In the genomic region with DNA sequence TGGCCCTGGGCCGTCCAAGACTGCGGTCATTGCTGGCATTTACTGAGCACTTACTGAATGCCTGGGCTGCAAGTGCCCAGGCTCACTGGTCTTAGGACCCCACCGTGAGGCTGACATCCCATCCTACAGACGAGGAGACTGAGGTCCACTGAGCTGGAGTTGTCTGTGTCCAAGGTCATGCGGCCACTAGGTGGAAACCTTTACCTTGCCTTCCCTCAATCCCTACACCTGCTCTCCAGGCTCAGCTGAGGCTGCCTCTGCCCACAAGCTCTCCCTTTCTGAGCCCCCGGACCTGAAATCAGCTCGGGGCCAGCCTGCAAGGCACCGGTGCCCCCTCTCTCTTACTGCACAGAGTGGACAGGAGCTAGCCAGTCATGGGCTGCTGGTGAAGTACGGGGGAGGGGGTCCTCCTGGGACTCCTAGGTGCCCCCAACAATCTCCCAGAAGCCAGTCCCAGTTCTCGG, we compare ENCODE assay signal across 1 cellular context.
A peak's percentile ranks its signal among the peaks of the same experiment; 100 is the strongest.
TF ChIP-seq lines count a peak whose summit lies in the region.

No MANE protein-coding gene starts in this region.

TF ChIP-seq in HepG2, 621 proteins besides CTCF, POLR2A, EP300 and RAD21 (continued from another document and continues in another):
- TF ChIP-seq, protein P1, sequence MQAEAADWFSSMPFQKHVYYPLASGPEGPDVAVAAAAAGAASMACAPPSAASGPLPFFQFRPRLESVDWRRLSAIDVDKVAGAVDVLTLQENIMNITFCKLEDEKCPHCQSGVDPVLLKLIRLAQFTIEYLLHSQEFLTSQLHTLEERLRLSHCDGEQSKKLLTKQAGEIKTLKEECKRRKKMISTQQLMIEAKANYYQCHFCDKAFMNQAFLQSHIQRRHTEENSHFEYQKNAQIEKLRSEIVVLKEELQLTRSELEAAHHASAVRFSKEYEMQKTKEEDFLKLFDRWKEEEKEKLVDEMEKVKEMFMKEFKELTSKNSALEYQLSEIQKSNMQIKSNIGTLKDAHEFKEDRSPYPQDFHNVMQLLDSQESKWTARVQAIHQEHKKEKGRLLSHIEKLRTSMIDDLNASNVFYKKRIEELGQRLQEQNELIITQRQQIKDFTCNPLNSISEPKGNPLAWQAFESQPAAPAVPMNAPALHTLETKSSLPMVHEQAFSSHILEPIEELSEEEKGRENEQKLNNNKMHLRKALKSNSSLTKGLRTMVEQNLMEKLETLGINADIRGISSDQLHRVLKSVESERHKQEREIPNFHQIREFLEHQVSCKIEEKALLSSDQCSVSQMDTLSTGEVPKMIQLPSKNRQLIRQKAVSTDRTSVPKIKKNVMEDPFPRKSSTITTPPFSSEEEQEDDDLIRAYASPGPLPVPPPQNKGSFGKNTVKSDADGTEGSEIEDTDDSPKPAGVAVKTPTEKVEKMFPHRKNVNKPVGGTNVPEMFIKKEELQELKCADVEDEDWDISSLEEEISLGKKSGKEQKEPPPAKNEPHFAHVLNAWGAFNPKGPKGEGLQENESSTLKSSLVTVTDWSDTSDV (CRISPR knock-in tag; IDR thresholded peaks at IDR 0.05), result no peak
- TF ChIP-seq ZNF558 (CRISPR knock-in tag; IDR thresholded peaks at IDR 0.05; ENCODE audit: borderline replicate concordance) (no peak), YEATS4 (CRISPR knock-in tag; IDR thresholded peaks at IDR 0.05; ENCODE audit: borderline replicate concordance) (no peak), ZNF776 (CRISPR knock-in tag; IDR thresholded peaks at IDR 0.05) (no peak), NFE2L1 (CRISPR knock-in tag; IDR thresholded peaks at IDR 0.05; ENCODE audit: borderline replicate concordance) (no peak), ATF7-NPFF (CRISPR knock-in tag; IDR thresholded peaks at IDR 0.05; ENCODE audit: low read depth) (no peak), EHMT2 (IDR thresholded peaks at IDR 0.05; ENCODE audit: borderline replicate concordance, low read depth, low read length) (no peak), MATR3 (CRISPR knock-in tag; IDR thresholded peaks at IDR 0.05) (no peak), MBNL3 (CRISPR knock-in tag; conservative IDR thresholded peaks at IDR 0.05) (no peak), EEA1 (CRISPR knock-in tag; IDR thresholded peaks at IDR 0.05; ENCODE audit: borderline replicate concordance) (0 out of 2 replicates have a peak, but pooled peaks have one; percentile 27), NONO (IDR thresholded peaks at IDR 0.05) (no peak), NONO (CRISPR knock-in tag; conservative IDR thresholded peaks at IDR 0.05) (peak; percentile 34; the same call in 1 of the 2 replicates), TARDBP (CRISPR knock-in tag; IDR thresholded peaks at IDR 0.05) (peak; percentile 42; the same call in 1 of the 2 replicates), REPIN1 (CRISPR knock-in tag; IDR thresholded peaks at IDR 0.05; ENCODE audit: borderline replicate concordance, low read depth) (no peak), GABPA (IDR thresholded peaks at IDR 0.05; ENCODE audit: low read depth, low read length) (no peak), GABPA (CRISPR knock-in tag; IDR thresholded peaks at IDR 0.05; ENCODE audit: low read depth) (no peak), ZNF749 (CRISPR knock-in tag; IDR thresholded peaks at IDR 0.05; ENCODE audit: borderline replicate concordance) (no peak), TEAD2 (CRISPR knock-in tag; IDR thresholded peaks at IDR 0.05) (no peak), RXRA (CRISPR knock-in tag; IDR thresholded peaks at IDR 0.05) (no peak), CENPX (CRISPR knock-in tag; IDR thresholded peaks at IDR 0.05) (no peak), KDM3A (CRISPR knock-in tag; IDR thresholded peaks at IDR 0.05; ENCODE audit: low read depth) (no peak), GATAD1 (CRISPR knock-in tag; IDR thresholded peaks at IDR 0.05) (no peak), ZNF564 (CRISPR knock-in tag; IDR thresholded peaks at IDR 0.05) (no peak), MEF2D (CRISPR knock-in tag; IDR thresholded peaks at IDR 0.05) (no peak), PRPF4 (IDR thresholded peaks at IDR 0.05; ENCODE audit: low read depth, low read length, poor library complexity, severe bottlenecking) (no peak), ZNF441 (CRISPR knock-in tag; IDR thresholded peaks at IDR 0.05; ENCODE audit: borderline replicate concordance) (no peak), FOXM1 (CRISPR knock-in tag; IDR thresholded peaks at IDR 0.05) (no peak)
- TF ChIP-seq, protein P2, sequence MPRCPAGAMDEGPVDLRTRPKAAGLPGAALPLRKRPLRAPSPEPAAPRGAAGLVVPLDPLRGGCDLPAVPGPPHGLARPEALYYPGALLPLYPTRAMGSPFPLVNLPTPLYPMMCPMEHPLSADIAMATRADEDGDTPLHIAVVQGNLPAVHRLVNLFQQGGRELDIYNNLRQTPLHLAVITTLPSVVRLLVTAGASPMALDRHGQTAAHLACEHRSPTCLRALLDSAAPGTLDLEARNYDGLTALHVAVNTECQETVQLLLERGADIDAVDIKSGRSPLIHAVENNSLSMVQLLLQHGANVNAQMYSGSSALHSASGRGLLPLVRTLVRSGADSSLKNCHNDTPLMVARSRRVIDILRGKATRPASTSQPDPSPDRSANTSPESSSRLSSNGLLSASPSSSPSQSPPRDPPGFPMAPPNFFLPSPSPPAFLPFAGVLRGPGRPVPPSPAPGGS (CRISPR knock-in tag; IDR thresholded peaks at IDR 0.05), result no peak
- TF ChIP-seq, protein P3, sequence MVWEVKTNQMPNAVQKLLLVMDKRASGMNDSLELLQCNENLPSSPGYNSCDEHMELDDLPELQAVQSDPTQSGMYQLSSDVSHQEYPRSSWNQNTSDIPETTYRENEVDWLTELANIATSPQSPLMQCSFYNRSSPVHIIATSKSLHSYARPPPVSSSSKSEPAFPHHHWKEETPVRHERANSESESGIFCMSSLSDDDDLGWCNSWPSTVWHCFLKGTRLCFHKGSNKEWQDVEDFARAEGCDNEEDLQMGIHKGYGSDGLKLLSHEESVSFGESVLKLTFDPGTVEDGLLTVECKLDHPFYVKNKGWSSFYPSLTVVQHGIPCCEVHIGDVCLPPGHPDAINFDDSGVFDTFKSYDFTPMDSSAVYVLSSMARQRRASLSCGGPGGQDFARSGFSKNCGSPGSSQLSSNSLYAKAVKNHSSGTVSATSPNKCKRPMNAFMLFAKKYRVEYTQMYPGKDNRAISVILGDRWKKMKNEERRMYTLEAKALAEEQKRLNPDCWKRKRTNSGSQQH (CRISPR knock-in tag; IDR thresholded peaks at IDR 0.05; ENCODE audit: low read depth), result no peak
- TF ChIP-seq, protein P4, sequence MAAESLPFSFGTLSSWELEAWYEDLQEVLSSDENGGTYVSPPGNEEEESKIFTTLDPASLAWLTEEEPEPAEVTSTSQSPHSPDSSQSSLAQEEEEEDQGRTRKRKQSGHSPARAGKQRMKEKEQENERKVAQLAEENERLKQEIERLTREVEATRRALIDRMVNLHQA (CRISPR knock-in tag; IDR thresholded peaks at IDR 0.05), result no peak
- TF ChIP-seq, protein P5, sequence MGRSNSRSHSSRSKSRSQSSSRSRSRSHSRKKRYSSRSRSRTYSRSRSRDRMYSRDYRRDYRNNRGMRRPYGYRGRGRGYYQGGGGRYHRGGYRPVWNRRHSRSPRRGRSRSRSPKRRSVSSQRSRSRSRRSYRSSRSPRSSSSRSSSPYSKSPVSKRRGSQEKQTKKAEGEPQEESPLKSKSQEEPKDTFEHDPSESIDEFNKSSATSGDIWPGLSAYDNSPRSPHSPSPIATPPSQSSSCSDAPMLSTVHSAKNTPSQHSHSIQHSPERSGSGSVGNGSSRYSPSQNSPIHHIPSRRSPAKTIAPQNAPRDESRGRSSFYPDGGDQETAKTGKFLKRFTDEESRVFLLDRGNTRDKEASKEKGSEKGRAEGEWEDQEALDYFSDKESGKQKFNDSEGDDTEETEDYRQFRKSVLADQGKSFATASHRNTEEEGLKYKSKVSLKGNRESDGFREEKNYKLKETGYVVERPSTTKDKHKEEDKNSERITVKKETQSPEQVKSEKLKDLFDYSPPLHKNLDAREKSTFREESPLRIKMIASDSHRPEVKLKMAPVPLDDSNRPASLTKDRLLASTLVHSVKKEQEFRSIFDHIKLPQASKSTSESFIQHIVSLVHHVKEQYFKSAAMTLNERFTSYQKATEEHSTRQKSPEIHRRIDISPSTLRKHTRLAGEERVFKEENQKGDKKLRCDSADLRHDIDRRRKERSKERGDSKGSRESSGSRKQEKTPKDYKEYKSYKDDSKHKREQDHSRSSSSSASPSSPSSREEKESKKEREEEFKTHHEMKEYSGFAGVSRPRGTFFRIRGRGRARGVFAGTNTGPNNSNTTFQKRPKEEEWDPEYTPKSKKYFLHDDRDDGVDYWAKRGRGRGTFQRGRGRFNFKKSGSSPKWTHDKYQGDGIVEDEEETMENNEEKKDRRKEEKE (IDR thresholded peaks at IDR 0.05), result no peak
- TF ChIP-seq, protein P6, sequence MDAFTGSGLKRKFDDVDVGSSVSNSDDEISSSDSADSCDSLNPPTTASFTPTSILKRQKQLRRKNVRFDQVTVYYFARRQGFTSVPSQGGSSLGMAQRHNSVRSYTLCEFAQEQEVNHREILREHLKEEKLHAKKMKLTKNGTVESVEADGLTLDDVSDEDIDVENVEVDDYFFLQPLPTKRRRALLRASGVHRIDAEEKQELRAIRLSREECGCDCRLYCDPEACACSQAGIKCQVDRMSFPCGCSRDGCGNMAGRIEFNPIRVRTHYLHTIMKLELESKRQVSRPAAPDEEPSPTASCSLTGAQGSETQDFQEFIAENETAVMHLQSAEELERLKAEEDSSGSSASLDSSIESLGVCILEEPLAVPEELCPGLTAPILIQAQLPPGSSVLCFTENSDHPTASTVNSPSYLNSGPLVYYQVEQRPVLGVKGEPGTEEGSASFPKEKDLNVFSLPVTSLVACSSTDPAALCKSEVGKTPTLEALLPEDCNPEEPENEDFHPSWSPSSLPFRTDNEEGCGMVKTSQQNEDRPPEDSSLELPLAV (CRISPR knock-in tag; conservative IDR thresholded peaks at IDR 0.05; ENCODE audit: low read depth), result no peak
- TF ChIP-seq, protein P7, sequence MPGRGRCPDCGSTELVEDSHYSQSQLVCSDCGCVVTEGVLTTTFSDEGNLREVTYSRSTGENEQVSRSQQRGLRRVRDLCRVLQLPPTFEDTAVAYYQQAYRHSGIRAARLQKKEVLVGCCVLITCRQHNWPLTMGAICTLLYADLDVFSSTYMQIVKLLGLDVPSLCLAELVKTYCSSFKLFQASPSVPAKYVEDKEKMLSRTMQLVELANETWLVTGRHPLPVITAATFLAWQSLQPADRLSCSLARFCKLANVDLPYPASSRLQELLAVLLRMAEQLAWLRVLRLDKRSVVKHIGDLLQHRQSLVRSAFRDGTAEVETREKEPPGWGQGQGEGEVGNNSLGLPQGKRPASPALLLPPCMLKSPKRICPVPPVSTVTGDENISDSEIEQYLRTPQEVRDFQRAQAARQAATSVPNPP (CRISPR knock-in tag; IDR thresholded peaks at IDR 0.05), result no peak
- TF ChIP-seq, protein P8, sequence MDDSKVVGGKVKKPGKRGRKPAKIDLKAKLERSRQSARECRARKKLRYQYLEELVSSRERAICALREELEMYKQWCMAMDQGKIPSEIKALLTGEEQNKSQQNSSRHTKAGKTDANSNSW (CRISPR knock-in tag; IDR thresholded peaks at IDR 0.05; ENCODE audit: borderline replicate concordance), result no peak
- TF ChIP-seq, protein P9, sequence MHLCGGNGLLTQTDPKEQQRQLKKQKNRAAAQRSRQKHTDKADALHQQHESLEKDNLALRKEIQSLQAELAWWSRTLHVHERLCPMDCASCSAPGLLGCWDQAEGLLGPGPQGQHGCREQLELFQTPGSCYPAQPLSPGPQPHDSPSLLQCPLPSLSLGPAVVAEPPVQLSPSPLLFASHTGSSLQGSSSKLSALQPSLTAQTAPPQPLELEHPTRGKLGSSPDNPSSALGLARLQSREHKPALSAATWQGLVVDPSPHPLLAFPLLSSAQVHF (CRISPR knock-in tag; IDR thresholded peaks at IDR 0.05), result no peak
- TF ChIP-seq, protein P10, sequence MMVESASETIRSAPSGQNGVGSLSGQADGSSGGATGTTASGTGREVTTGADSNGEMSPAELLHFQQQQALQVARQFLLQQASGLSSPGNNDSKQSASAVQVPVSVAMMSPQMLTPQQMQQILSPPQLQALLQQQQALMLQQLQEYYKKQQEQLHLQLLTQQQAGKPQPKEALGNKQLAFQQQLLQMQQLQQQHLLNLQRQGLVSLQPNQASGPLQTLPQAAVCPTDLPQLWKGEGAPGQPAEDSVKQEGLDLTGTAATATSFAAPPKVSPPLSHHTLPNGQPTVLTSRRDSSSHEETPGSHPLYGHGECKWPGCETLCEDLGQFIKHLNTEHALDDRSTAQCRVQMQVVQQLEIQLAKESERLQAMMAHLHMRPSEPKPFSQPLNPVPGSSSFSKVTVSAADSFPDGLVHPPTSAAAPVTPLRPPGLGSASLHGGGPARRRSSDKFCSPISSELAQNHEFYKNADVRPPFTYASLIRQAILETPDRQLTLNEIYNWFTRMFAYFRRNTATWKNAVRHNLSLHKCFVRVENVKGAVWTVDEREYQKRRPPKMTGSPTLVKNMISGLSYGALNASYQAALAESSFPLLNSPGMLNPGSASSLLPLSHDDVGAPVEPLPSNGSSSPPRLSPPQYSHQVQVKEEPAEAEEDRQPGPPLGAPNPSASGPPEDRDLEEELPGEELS (CRISPR knock-in tag; IDR thresholded peaks at IDR 0.05), result no peak
- TF ChIP-seq, protein P11, sequence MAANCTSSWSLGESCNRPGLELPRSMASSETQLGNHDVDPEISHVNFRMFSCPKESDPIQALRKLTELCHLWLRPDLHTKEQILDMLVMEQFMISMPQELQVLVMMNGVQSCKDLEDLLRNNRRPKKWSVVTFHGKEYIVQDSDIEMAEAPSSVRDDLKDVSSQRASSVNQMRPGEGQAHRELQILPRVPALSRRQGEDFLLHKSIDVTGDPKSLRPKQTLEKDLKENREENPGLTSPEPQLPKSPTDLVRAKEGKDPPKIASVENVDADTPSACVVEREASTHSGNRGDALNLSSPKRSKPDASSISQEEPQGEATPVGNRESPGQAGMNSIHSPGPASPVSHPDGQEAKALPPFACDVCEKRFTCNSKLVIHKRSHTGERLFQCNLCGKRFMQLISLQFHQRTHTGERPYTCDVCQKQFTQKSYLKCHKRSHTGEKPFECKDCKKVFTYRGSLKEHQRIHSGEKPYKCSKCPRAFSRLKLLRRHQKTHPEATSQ (CRISPR knock-in tag; IDR thresholded peaks at IDR 0.05; ENCODE audit: borderline replicate concordance), result no peak
- TF ChIP-seq, protein P12, sequence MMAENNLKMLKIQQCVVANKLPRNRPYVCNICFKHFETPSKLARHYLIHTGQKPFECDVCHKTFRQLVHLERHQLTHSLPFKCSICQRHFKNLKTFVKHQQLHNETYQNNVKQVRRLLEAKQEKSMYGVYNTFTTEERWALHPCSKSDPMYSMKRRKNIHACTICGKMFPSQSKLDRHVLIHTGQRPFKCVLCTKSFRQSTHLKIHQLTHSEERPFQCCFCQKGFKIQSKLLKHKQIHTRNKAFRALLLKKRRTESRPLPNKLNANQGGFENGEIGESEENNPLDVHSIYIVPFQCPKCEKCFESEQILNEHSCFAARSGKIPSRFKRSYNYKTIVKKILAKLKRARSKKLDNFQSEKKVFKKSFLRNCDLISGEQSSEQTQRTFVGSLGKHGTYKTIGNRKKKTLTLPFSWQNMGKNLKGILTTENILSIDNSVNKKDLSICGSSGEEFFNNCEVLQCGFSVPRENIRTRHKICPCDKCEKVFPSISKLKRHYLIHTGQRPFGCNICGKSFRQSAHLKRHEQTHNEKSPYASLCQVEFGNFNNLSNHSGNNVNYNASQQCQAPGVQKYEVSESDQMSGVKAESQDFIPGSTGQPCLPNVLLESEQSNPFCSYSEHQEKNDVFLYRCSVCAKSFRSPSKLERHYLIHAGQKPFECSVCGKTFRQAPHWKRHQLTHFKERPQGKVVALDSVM (CRISPR knock-in tag; IDR thresholded peaks at IDR 0.05), result no peak
